ENCODE assay signal across 13 cellular contexts in genomic region chr2:112493858-112494648, GRCh38. TPM values are rescaled to one million over a fixed set of nuclear protein-coding genes. Genes with fewer than 3 reads are reported as not detected.
A peak's percentile ranks its signal among the peaks of the same experiment; 100 is the strongest.
DNase-seq lines count a peak whose midpoint lies in the region; ATAC-seq, FAIRE-seq and TF ChIP-seq lines count a peak whose summit lies in the region.
"Had no signal": no experiment of that assay in that cellular context is flagged by ENCODE, and none has a peak within 500 bp of the region (broad histone marks: within the 10 kb centered on the region; RNA-seq: fewer than 3 reads in every experiment).

No MANE protein-coding gene starts in this region.

- H3K27ac ChIP-seq in A549, result peak overlapping the region; percentile 42 to 77
- no peak overlapping the region for H3K27ac ChIP-seq in uterus
- H3K27ac ChIP-seq: BLaER1, cardiac muscle cell, KMS-11 had no signal

- POLR2A ChIA-PET in A549 (lab: Yijun Ruan, JAX), result interaction anchor here (0.8 to 1.0 kb wide), 2 partner anchors 13 to 84 kb away, joined by 4 read pairs; no protein-coding TSS in a partner anchor

- no peaks in the 10 kb centered on the region for H3K27me3 ChIP-seq in uterus
- H3K27me3 ChIP-seq: BLaER1, cardiac muscle cell had no signal

- no peaks in the 10 kb centered on the region for H3K36me3 ChIP-seq in uterus

- TF ChIP-seq CTCF in A549 (IDR thresholded peaks at IDR 0.05) (no peak), uterus (IDR thresholded peaks at IDR 0.05) (no peak)

- peak; percentile 65 to 75 for DNase-seq in A549 (ENCODE audit: low read depth in 1 of 2, low spot score in 1 of 2)
- peak; percentile 18 for DNase-seq in HK-2 (ENCODE audit: unreplicated experiment)
- peak; percentile 38 for DNase-seq in amniotic epithelial cell (ENCODE audit: low read depth)
- peak; percentile 88 for DNase-seq in hepatic stellate cell (ENCODE audit: low spot score)
- DNase-seq in DMS79 (lab: John Stamatoyannopoulos, UW), result no peak
- no peak for DNase-seq in uterus
- DNase-seq in amniotic stem cell (lab: John Stamatoyannopoulos, UW), result no peak
- DNase-seq: activated CD4-positive, alpha-beta T cell treated with anti-CD3 and anti-CD28 coated beads, Interleukin-2, amount 10 ng/mL, durations not matched to agents 7 days and 5 days had no signal

- no peak overlapping the region for H3K4me3 ChIP-seq in A549
- H3K4me3 ChIP-seq in uterus, result no peak overlapping the region
- H3K4me3 ChIP-seq: BLaER1, cardiac muscle cell had no signal

- no peak for TF ChIP-seq RAD21 in A549 (conservative IDR thresholded peaks at IDR 0.05 in 1 of 2, IDR thresholded peaks at IDR 0.05 in 1 of 2)

- TF ChIP-seq POLR2A in A549 (IDR thresholded peaks at IDR 0.05; ENCODE audit: low read length) (no peak), uterus (IDR thresholded peaks at IDR 0.05) (no peak)

- FAIRE-seq in A549 (lab: Jason Lieb, UNC), result no peak

- H3K4me1 ChIP-seq in A549 (peaks cover 25% of the 10 kb centered on the region), uterus (no peaks in the 10 kb centered on the region)

- 23% methylated on average over 9 of the region's 9 CpGs for WGBS in A549 (ENCODE audit: missing lambda C conversion rate)

- peak overlapping the region; percentile 69 for H3K4me2 ChIP-seq in A549
- H3K4me2 ChIP-seq: BLaER1, KMS-11 had no signal

- ATAC-seq in A549 (peak; percentile 97 to 99), GM21390 (IDR thresholded peaks at IDR 0.05; ENCODE audit: unreplicated experiment) (no peak)
- ATAC-seq: stimulated activated memory B cell treated with anti-CD40 and anti-IgM and Interleukin-4, amounts not matched to agents 10 μg/mL and 1 μg/mL and 100 μg/mL, for 72 hours had no signal

- CTCF ChIA-PET in A549 (lab: Yijun Ruan, JAX), result interaction anchor here (0.8 to 3.0 kb wide), 8 partner anchors 8 to 233 kb away, joined by 3 to 24 read pairs (median 4); no protein-coding TSS in a partner anchor

- TF ChIP-seq EP300 in A549 (IDR thresholded peaks at IDR 0.05), result no peak

- H3K9me3 ChIP-seq in A549 (no peaks in the 10 kb centered on the region), uterus (no peaks in the 10 kb centered on the region)
- H3K9me3 ChIP-seq: BLaER1 had no signal

- intact Hi-C loops in uterus (cut with DNase I; ENCODE audit: low total_unique reads), result no loop called here

TF ChIP-seq in A549, 52 proteins besides CTCF, POLR2A, EP300 and RAD21:
- peak; percentile 34; the same call in 1 of the 2 replicates for TF ChIP-seq MAX (IDR thresholded peaks at IDR 0.05)
- TF ChIP-seq FOSL2 (IDR thresholded peaks at IDR 0.05), result 0 out of 2 replicates have a peak, but pooled peaks have one; percentile 14
- peak; percentile 61 for TF ChIP-seq FOSL2 (CRISPR knock-in tag; IDR thresholded peaks at IDR 0.05)
- TF ChIP-seq TP53 (CRISPR knock-in tag; IDR thresholded peaks at IDR 0.05), result no peak
- TF ChIP-seq ESRRA (IDR thresholded peaks at IDR 0.05; ENCODE audit: borderline replicate concordance, low read length), result no peak
- TF ChIP-seq HES2 (IDR thresholded peaks at IDR 0.05), result no peak
TF ChIP-seq in A549: peak in this region for 2.

RNA-seq across cellular contexts. Expression of gene TTL, which starts 12.1 kb away (rescaled TPM):
- 29.7 and 39.0 TPM in 2 replicates for polyA plus RNA-seq in A549 (2011; rRNA removed)
- polyA plus RNA-seq in A549 (2012; cell fraction: cytosol; rRNA removed), result 9.2 and 11.8 TPM in 2 replicates
- polyA plus RNA-seq in A549 (2012; cell fraction: nucleus; rRNA removed), result 12.8 and 20.8 TPM in 2 replicates
- 29.8 to 33.1 TPM (median 31.3 TPM) in 3 replicates for polyA plus RNA-seq in A549 (2017; fragmentation: RNase III; extraction: RNeasy Plus Mini Kit Qiagen cat#74134 plus additional on column Dnase treatment)
- polyA minus RNA-seq in A549 (2011; rRNA and poly(A)+ RNA removed), result 34.0 and 42.1 TPM in 2 replicates
- 10 to 100 TPM in 3 of 4 donors, 1 to 10 TPM in 1; 3.8 to 45.5 (median 26.4) TPM for total RNA-seq in uterus

RNA-seq across cellular contexts. Expression of gene POLR1B, which starts 48.2 kb away (rescaled TPM):
- 41.2 and 50.7 TPM in 2 replicates for polyA plus RNA-seq in A549 (2011; rRNA removed)
- polyA plus RNA-seq in A549 (2012; cell fraction: cytosol; rRNA removed), result 11.4 and 12.9 TPM in 2 replicates
- 24.6 and 35.2 TPM in 2 replicates for polyA plus RNA-seq in A549 (2012; cell fraction: nucleus; rRNA removed)
- polyA plus RNA-seq in A549 (2017; fragmentation: RNase III; extraction: RNeasy Plus Mini Kit Qiagen cat#74134 plus additional on column Dnase treatment), result 18.9 to 20.6 TPM (median 19.0 TPM) in 3 replicates
- 83.6 and 118 TPM in 2 replicates for polyA minus RNA-seq in A549 (2011; rRNA and poly(A)+ RNA removed)
- 10 to 100 TPM in 3 of 4 donors, 1 to 10 TPM in 1; 6.8 to 41.4 (median 17.8) TPM for total RNA-seq in uterus

Comparison
In these comparisons a context has a peak if more than half of its experiments do, and no peak if none do; other contexts are left out.
1. DNase-seq: peak in A549 (2 of 2), HK-2 (single experiment), amniotic epithelial cell (single experiment) and hepatic stellate cell (single experiment); none in DMS79 (single experiment), uterus (0 of 2) and amniotic stem cell (single experiment).
2. H3K27ac ChIP-seq: peak in A549 (2 of 2); none in uterus (0 of 2).